ENCODE assay signal across 23 cellular contexts in genomic region chr2:24840164-24840869, GRCh38.
"Had no signal": no experiment of that assay in that cellular context is flagged by ENCODE, and none has a peak within 500 bp of the region (broad histone marks: within the 10 kb centered on the region; RNA-seq: fewer than 3 reads in every experiment).

No MANE protein-coding gene starts in this region.

- ATAC-seq: activated CD4-positive, alpha-beta T cell treated with anti-CD3 and anti-CD28 coated beads for 36 hours; activated naive CD4-positive, alpha-beta T cell treated with anti-CD3 and anti-CD28 coated beads, Interleukin-2, amount 50 U/mL, for 72 hours; activated T-cell treated with anti-CD3 and anti-CD28 coated beads, Interleukin-2, amount 50 U/mL, for 72 hours; body of pancreas; gastrocnemius medialis had no signal

- H3K36me3 ChIP-seq: gastrocnemius medialis, right atrium auricular region, transverse colon had no signal

- H3K9me3 ChIP-seq: body of pancreas, gastrocnemius medialis, right atrium auricular region, testis, transverse colon had no signal

- H3K79me2 ChIP-seq: parathyroid adenoma had no signal

- H3K9ac ChIP-seq: parathyroid adenoma had no signal

- H3K4me3 ChIP-seq: body of pancreas, coronary artery, gastrocnemius medialis, right atrium auricular region, testis, transverse colon had no signal

- DNase-seq: activated CD4-positive, alpha-beta T cell treated with anti-CD3 and anti-CD28 coated beads for 36 hours; activated CD4-positive, alpha-beta T cell treated with anti-CD3 and anti-CD28 coated beads, Interleukin-2, amount 50 U/mL, for 4 hours; activated CD4-positive, CD25-positive, alpha-beta regulatory T cell; activated naive CD4-positive, alpha-beta T cell; activated T-cell treated with anti-CD3 and anti-CD28 coated beads for 4 hours; activated T-cell treated with anti-CD3 and anti-CD28 coated beads, Interleukin-2, amount 50 U/mL, for 72 hours; body of pancreas; cerebellar nuclear complex; dorsolateral prefrontal cortex; effector memory CD4-positive, alpha-beta T cell; erythroblast; gastrocnemius medialis; glutamatergic neuron; naive B cell; stimulated activated naive CD4-positive, alpha-beta T cell treated with Interleukin-2 at 50 U/mL for 16 hours; T-helper 1 cell; testis; transverse colon had no signal

- H3K27ac ChIP-seq: body of pancreas, coronary artery, gastrocnemius medialis, parathyroid adenoma, right atrium auricular region, testis, transverse colon had no signal

- H3K27me3 ChIP-seq: body of pancreas, dorsolateral prefrontal cortex, gastrocnemius medialis, right atrium auricular region, testis, transverse colon had no signal

- FAIRE-seq: islet of Langerhans had no signal

- H2AFZ ChIP-seq: parathyroid adenoma had no signal

- H3K4me1 ChIP-seq: body of pancreas, gastrocnemius medialis, parathyroid adenoma, right atrium auricular region, testis, transverse colon had no signal
